ENCODE assay signal across 8 cellular contexts in the genomic region with DNA sequence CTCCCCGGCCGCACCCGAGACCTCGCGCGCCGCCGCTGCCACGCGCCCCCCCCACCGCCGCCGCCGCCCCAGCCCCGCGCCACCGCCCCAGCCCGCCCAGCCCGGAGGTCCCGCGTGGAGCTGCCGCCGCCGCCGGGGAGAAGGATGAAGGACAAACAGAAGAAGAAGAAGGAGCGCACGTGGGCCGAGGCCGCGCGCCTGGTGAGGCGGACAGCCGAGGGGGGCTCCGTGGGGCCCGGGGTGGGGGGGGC. TPM values are rescaled to one million over a fixed set of nuclear protein-coding genes. Genes with fewer than 3 reads are reported as not detected.
DNase-seq lines count a peak whose midpoint lies in the region; ATAC-seq and TF ChIP-seq lines count a peak whose summit lies in the region.

No MANE protein-coding gene starts in this region.

- H3K4me1 ChIP-seq in DOHH2 (ENCODE audit: control insufficient read depth, low read length) (peaks cover 73% of the 10 kb centered on the region), Panc1 (ENCODE audit: control insufficient read depth, insufficient read depth, low read length) (peaks cover 62% of the 10 kb centered on the region), fibroblast of lung (ENCODE audit: control insufficient read depth, extremely low read depth, insufficient read depth, low read length) (peaks cover 30% of the 10 kb centered on the region)

- H3K27me3 ChIP-seq in DOHH2 (ENCODE audit: control insufficient read depth, low read length) (no peaks in the 10 kb centered on the region), Panc1 (ENCODE audit: control insufficient read depth, insufficient read depth, low read length) (no peaks in the 10 kb centered on the region), fibroblast of lung (ENCODE audit: control insufficient read depth, insufficient read depth, low read length) (no peaks in the 10 kb centered on the region)

- no peaks in the 10 kb centered on the region for H3K9me2 ChIP-seq in DOHH2 (replicated peaks; ENCODE audit: control insufficient read depth, low read length)

- POLR2A ChIA-PET in Panc1 (lab: Charles Lee) = interaction anchor here (0.6 to 1.1 kb wide), 6 partner anchors 9 to 229 kb away, joined by 3 to 10 read pairs (median 5); no protein-coding TSS in a partner anchor

- H3K36me3 ChIP-seq in DOHH2 (ENCODE audit: control insufficient read depth, low read length) (peaks cover 22% of the 10 kb centered on the region), Panc1 (ENCODE audit: control insufficient read depth, insufficient read depth, low read length) (no peaks in the 10 kb centered on the region), fibroblast of lung (ENCODE audit: control insufficient read depth, insufficient read depth, low read length) (no peaks in the 10 kb centered on the region)

- no peak for ATAC-seq in Panc1

- H4K20me1 ChIP-seq in DOHH2 (ENCODE audit: control insufficient read depth, insufficient read depth, low read depth, low read length) (peaks cover 22% of the 10 kb centered on the region), fibroblast of lung (ENCODE audit: control insufficient read depth, extremely low read depth, insufficient read depth, low read length) (no peaks in the 10 kb centered on the region)

- TF ChIP-seq CTCF in DOHH2 (IDR thresholded peaks at IDR 0.05; ENCODE audit: low read depth, low read length, poor library complexity, severe bottlenecking) (no peak), Panc1 (IDR thresholded peaks at IDR 0.05) (no peak), fibroblast of lung (conservative IDR thresholded peaks at IDR 0.05 in 1 of 2, IDR thresholded peaks at IDR 0.05 in 1 of 2; ENCODE audit: low read depth in 1 of 2, low read length in 2 of 2) (no peak), retinal pigment epithelial cell (conservative IDR thresholded peaks at IDR 0.05; ENCODE audit: low read depth, low read length) (no peak)

- BruUV-seq in Panc1 (replicated peaks; lab: Mats Ljungman, UMichigan) = no TSS peak

- H3K9ac ChIP-seq in fibroblast of lung (ENCODE audit: insufficient read depth, low read length) = peak overlapping the region; percentile 96

- H3K4me2 ChIP-seq in DOHH2 (ENCODE audit: low read length) = peak overlapping the region; percentile 84
- no peak overlapping the region for H3K4me2 ChIP-seq in fibroblast of lung (ENCODE audit: extremely low read depth, insufficient read depth, low read length)

- H3K4me3 ChIP-seq in DOHH2 (ENCODE audit: low read length) (peak overlapping the region; percentile 96), Panc1 (ENCODE audit: low read depth in 2 of 2, low read length in 2 of 2) (peak overlapping the region; percentile 73 to 97), fibroblast of lung (replicated peaks in 1 of 4; ENCODE audit: control extremely low read depth in 1 of 4, insufficient read depth in 1 of 4, low read depth in 3 of 4, low read length in 4 of 4) (peak overlapping the region in 1 of 4 experiments; percentile 93), retinal pigment epithelial cell (ENCODE audit: low read length) (peak overlapping the region; percentile 95)

- DNase-seq in Panc1 (ENCODE audit: low read depth, low spot score) = no peak
- no peak for DNase-seq in fibroblast of lung (ENCODE audit: low read depth in 2 of 2)
- no peak for DNase-seq in retinal pigment epithelial cell (ENCODE audit: low read depth)
- DNase-seq in inferior parietal cortex (ENCODE audit: extremely low spot score) = no peak
- no peak for DNase-seq in activated effector memory CD4-positive, alpha-beta T cell treated with anti-CD3 and anti-CD28 coated beads, Interleukin-2, amount 50 U/mL, for 16 hours
- DNase-seq in NCI-H2029 treated with DMSO at 0.1 percent for 48 hours (lab: John Stamatoyannopoulos, UW) = no peak
- no peak for DNase-seq in posterior vena cava (ENCODE audit: low spot score)

- intact Hi-C loops in Panc1 (cut with micrococcal nuclease; ENCODE audit: unreplicated experiment) = no loop called here
- intact Hi-C loops in posterior vena cava (cut with DNase I) = no loop called here

- peaks cover 11% of the 10 kb centered on the region for H3F3A ChIP-seq in DOHH2 (ENCODE audit: control insufficient read depth, insufficient read depth)

- H3K27ac ChIP-seq in DOHH2 (ENCODE audit: low read depth, low read length) (peak overlapping the region; percentile 80), Panc1 (ENCODE audit: low read length) (no peak overlapping the region), fibroblast of lung (ENCODE audit: insufficient read depth, low read length) (peak overlapping the region; percentile 92)

- in situ Hi-C loops in Panc1 (cut with HindIII; ENCODE audit: low pct_unique_long_range_greater_than_20kb, low sequenced_read_pairs) = no loop called here

- no peaks in the 10 kb centered on the region for H3K9me3 ChIP-seq in DOHH2 (ENCODE audit: control insufficient read depth, insufficient read depth, low read length)
- no peaks in the 10 kb centered on the region for H3K9me3 ChIP-seq in Panc1 (ENCODE audit: control insufficient read depth, insufficient read depth, low read depth, low read length)
- H3K9me3 ChIP-seq in fibroblast of lung (ENCODE audit: control insufficient read depth, insufficient read depth, low read depth, low read length) = no peaks in the 10 kb centered on the region

- CTCF ChIA-PET in Panc1 (lab: Charles Lee) = no interaction called here

- no peak overlapping the region for H2AFZ ChIP-seq in fibroblast of lung (ENCODE audit: low read length)

- peaks cover 59% of the 10 kb centered on the region for H3K79me2 ChIP-seq in DOHH2 (ENCODE audit: control insufficient read depth, low read length)
- H3K79me2 ChIP-seq in fibroblast of lung (ENCODE audit: control insufficient read depth, insufficient read depth, low read length) = peaks cover 47% of the 10 kb centered on the region

RNA-seq across cellular contexts. Expression of gene ASXL1, which starts 0.4 kb away (rescaled TPM):
- total RNA-seq in Panc1 (2021; ENCODE audit: unreplicated experiment) = 205 TPM
- polyA plus RNA-seq in Panc1 (2012; ENCODE audit: insufficient read length) = 79.0 TPM
- total RNA-seq in fibroblast of lung = 29.3 and 41.1 TPM in 2 replicates
- 38.0 and 39.1 TPM in 2 replicates for polyA plus RNA-seq in fibroblast of lung
- 31.1 and 31.6 TPM in 2 replicates for polyA plus RNA-seq in fibroblast of lung (2012)
- polyA minus RNA-seq in fibroblast of lung (ENCODE audit: low replicate concordance) = 76.3 and 89.6 TPM in 2 replicates
- total RNA-seq in posterior vena cava = 10 to 100 TPM; 61.5 to 62.8 TPM
